ENCODE assay signal across 31 cellular contexts in the genomic region with DNA sequence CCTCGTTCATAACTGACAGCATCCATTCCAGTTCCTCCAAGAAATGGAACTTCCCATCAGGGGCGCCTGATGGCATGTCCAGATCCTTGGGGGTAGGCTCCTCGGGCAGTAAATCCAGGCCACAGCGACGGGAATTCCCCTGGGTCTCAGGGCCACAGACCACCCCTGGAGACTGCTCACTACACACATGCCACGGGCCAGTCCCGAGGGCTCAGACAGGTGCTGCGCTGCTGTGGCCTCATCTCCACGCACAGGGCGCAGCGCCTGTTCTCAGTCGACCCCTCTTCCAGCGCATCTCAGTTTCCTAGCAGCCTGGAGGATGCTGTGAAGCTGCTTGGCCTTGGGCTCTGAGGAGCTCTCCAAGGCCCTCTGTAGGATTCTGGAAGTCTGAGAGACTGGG.
"Had no signal": no experiment of that assay in that cellular context is flagged by ENCODE, and none has a peak within 500 bp of the region (broad histone marks: within the 10 kb centered on the region; RNA-seq: fewer than 3 reads in every experiment).

No MANE protein-coding gene starts in this region.

- H3K27me3 ChIP-seq: ascending aorta, breast epithelium, cardiac muscle cell had no signal

- H3K27ac ChIP-seq: ascending aorta, breast epithelium, cardiac muscle cell, coronary artery, dorsolateral prefrontal cortex had no signal

- H3K4me1 ChIP-seq: ascending aorta, breast epithelium had no signal

- DNase-seq: activated CD4-positive, alpha-beta memory T cell treated with anti-CD3 and anti-CD28 coated beads for 36 hours; activated CD4-positive, alpha-beta T cell treated with anti-CD3 and anti-CD28 coated beads for 36 hours; activated CD4-positive, alpha-beta T cell treated with anti-CD3 and anti-CD28 coated beads, Interleukin-2, amount 10 ng/mL, durations not matched to agents 24 days and 14 days; activated CD4-positive, CD25-positive, alpha-beta regulatory T cell; activated CD4-positive, CD25-positive, alpha-beta regulatory T cell treated with anti-CD3 and anti-CD28 coated beads, Interleukin-2, amount 50 U/mL, for 72 hours; activated CD8-positive, alpha-beta memory T cell treated with anti-CD3 and anti-CD28 coated beads, Interleukin-2, amount 10 ng/mL, durations not matched to agents 7 days and 5 days; activated CD8-positive, alpha-beta memory T cell treated with anti-CD3 and anti-CD28 coated beads, Interleukin-2, amount 50 U/mL, for 4 hours; activated CD8-positive, alpha-beta T cell treated with anti-CD3 and anti-CD28 coated beads, Interleukin-2, amount 10 ng/mL, durations not matched to agents 7 days and 5 days; activated gamma-delta T cell; activated naive CD4-positive, alpha-beta T cell; activated naive CD4-positive, alpha-beta T cell treated with anti-CD3 and anti-CD28 coated beads, Interleukin-2, amount 10 ng/mL, durations not matched to agents 7 days and 5 days; activated naive CD8-positive, alpha-beta T cell treated with anti-CD3 and anti-CD28 coated beads, Interleukin-2, amount 10 ng/mL, durations not matched to agents 7 days and 5 days; activated T-cell treated with anti-CD3 and anti-CD28 coated beads, Interleukin-2, amount 50 U/mL, for 1 hour; activated T-cell treated with anti-CD3 and anti-CD28 coated beads, Interleukin-2, amount 50 U/mL, for 48 hours; central memory CD4-positive, alpha-beta T cell; cerebellar nuclear complex; effector memory CD4-positive, alpha-beta T cell; endodermal cell; foreskin fibroblast; T-helper 2 cell had no signal

- ATAC-seq: activated CD4-positive, alpha-beta T cell treated with anti-CD3 and anti-CD28 coated beads for 36 hours; activated CD8-positive, alpha-beta memory T cell treated with anti-CD3 and anti-CD28 coated beads, Interleukin-2, amount 10 ng/mL, durations not matched to agents 7 days and 5 days; activated CD8-positive, alpha-beta T cell treated with anti-CD3 and anti-CD28 coated beads, Interleukin-2, amount 10 ng/mL, durations not matched to agents 7 days and 5 days; activated naive CD4-positive, alpha-beta T cell treated with anti-CD3 and anti-CD28 coated beads, Interleukin-2, amount 50 U/mL, for 72 hours; esophagus mucosa had no signal

- H3K4me3 ChIP-seq: ascending aorta, breast epithelium, cardiac muscle cell, coronary artery, dorsolateral prefrontal cortex had no signal

- H3K36me3 Mint-ChIP-seq: activated CD4-positive, alpha-beta memory T cell treated with anti-CD3 and anti-CD28 coated beads for 36 hours; activated CD8-positive, alpha-beta memory T cell treated with anti-CD3 and anti-CD28 coated beads, Interleukin-2, amount 10 ng/mL, durations not matched to agents 7 days and 5 days; activated naive CD4-positive, alpha-beta T cell treated with anti-CD3 and anti-CD28 coated beads, Interleukin-2, amount 10 ng/mL, durations not matched to agents 7 days and 5 days; activated naive CD4-positive, alpha-beta T cell treated with anti-CD3 and anti-CD28 coated beads, Interleukin-2, amount 50 U/mL, for 72 hours; activated naive CD8-positive, alpha-beta T cell treated with anti-CD3 and anti-CD28 coated beads, Interleukin-2, amount 10 ng/mL, durations not matched to agents 7 days and 5 days had no signal

- H3K4me3 Mint-ChIP-seq: activated CD4-positive, alpha-beta memory T cell treated with anti-CD3 and anti-CD28 coated beads for 36 hours; activated CD4-positive, alpha-beta T cell treated with anti-CD3 and anti-CD28 coated beads for 36 hours; activated CD4-positive, alpha-beta T cell treated with anti-CD3 and anti-CD28 coated beads, Interleukin-2, amount 10 ng/mL, durations not matched to agents 24 days and 14 days; activated CD8-positive, alpha-beta memory T cell treated with anti-CD3 and anti-CD28 coated beads, Interleukin-2, amount 10 ng/mL, durations not matched to agents 7 days and 5 days; activated CD8-positive, alpha-beta T cell treated with anti-CD3 and anti-CD28 coated beads, Interleukin-2, amount 10 ng/mL, durations not matched to agents 7 days and 5 days; activated naive CD4-positive, alpha-beta T cell treated with anti-CD3 and anti-CD28 coated beads, Interleukin-2, amount 10 ng/mL, durations not matched to agents 7 days and 5 days; activated naive CD8-positive, alpha-beta T cell treated with anti-CD3 and anti-CD28 coated beads, Interleukin-2, amount 10 ng/mL, durations not matched to agents 7 days and 5 days; activated T-helper 1 cell treated with anti-CD3 and anti-CD28 coated beads, Interleukin-12 subunit alpha, Interleukin-12 subunit beta, Interleukin-2, Interleukin-4 antibody, amounts not matched to agents 30 ng/mL and 10 ng/mL and 1 ng/mL, durations not matched to agents 14 hours and 24 hours and 36 hours; brain; dendritic cell treated with granulocyte-macrophage colony-stimulating factor and Interleukin-4, amounts not matched to agents 40 ng/mL and 50 ng/mL, for 4 days; endodermal cell had no signal

- H3K36me3 ChIP-seq: breast epithelium, cardiac muscle cell had no signal

- H3K4me1 Mint-ChIP-seq: activated CD4-positive, alpha-beta T cell treated with anti-CD3 and anti-CD28 coated beads, Interleukin-2, amount 10 ng/mL, durations not matched to agents 24 days and 14 days; activated CD8-positive, alpha-beta memory T cell treated with anti-CD3 and anti-CD28 coated beads, Interleukin-2, amount 10 ng/mL, durations not matched to agents 7 days and 5 days; activated naive CD4-positive, alpha-beta T cell treated with anti-CD3 and anti-CD28 coated beads, Interleukin-2, amount 10 ng/mL, durations not matched to agents 7 days and 5 days; activated naive CD8-positive, alpha-beta T cell treated with anti-CD3 and anti-CD28 coated beads, Interleukin-2, amount 10 ng/mL, durations not matched to agents 7 days and 5 days had no signal

- H3K9me3 ChIP-seq: ascending aorta, breast epithelium had no signal

- H3K27me3 Mint-ChIP-seq: activated CD4-positive, alpha-beta memory T cell treated with anti-CD3 and anti-CD28 coated beads for 36 hours; activated CD4-positive, alpha-beta T cell treated with anti-CD3 and anti-CD28 coated beads for 36 hours; activated CD4-positive, alpha-beta T cell treated with anti-CD3 and anti-CD28 coated beads, Interleukin-2, amount 10 ng/mL, durations not matched to agents 24 days and 14 days; activated CD8-positive, alpha-beta memory T cell treated with anti-CD3 and anti-CD28 coated beads, Interleukin-2, amount 10 ng/mL, durations not matched to agents 7 days and 5 days; activated naive CD4-positive, alpha-beta T cell treated with anti-CD3 and anti-CD28 coated beads, Interleukin-2, amount 10 ng/mL, durations not matched to agents 7 days and 5 days; activated naive CD8-positive, alpha-beta T cell treated with anti-CD3 and anti-CD28 coated beads, Interleukin-2, amount 10 ng/mL, durations not matched to agents 7 days and 5 days had no signal

- H3K9me3 Mint-ChIP-seq: activated CD4-positive, alpha-beta memory T cell treated with anti-CD3 and anti-CD28 coated beads for 36 hours; activated CD4-positive, alpha-beta T cell treated with anti-CD3 and anti-CD28 coated beads, Interleukin-2, amount 10 ng/mL, durations not matched to agents 24 days and 14 days; activated naive CD4-positive, alpha-beta T cell treated with anti-CD3 and anti-CD28 coated beads, Interleukin-2, amount 10 ng/mL, durations not matched to agents 7 days and 5 days; activated naive CD4-positive, alpha-beta T cell treated with anti-CD3 and anti-CD28 coated beads, Interleukin-2, amount 50 U/mL, for 72 hours; activated naive CD8-positive, alpha-beta T cell treated with anti-CD3 and anti-CD28 coated beads, Interleukin-2, amount 10 ng/mL, durations not matched to agents 7 days and 5 days; activated T-helper 1 cell treated with anti-CD3 and anti-CD28 coated beads, Interleukin-12 subunit alpha, Interleukin-12 subunit beta, Interleukin-2, Interleukin-4 antibody, amounts not matched to agents 30 ng/mL and 10 ng/mL and 1 ng/mL, durations not matched to agents 14 hours and 24 hours and 36 hours; activated T-helper 2 cell treated with anti-CD3 and anti-CD28 coated beads, Interferon-gamma antibody, Interleukin-2, Interleukin-4, amounts not matched to agents 10 μg/mL and 5 μg/mL and 100 μg/mL, durations not matched to agents 14 hours and 24 hours and 36 hours; dendritic cell treated with granulocyte-macrophage colony-stimulating factor and Interleukin-4, amounts not matched to agents 40 ng/mL and 50 ng/mL, for 4 days; endodermal cell had no signal

- H3K27ac Mint-ChIP-seq: activated CD4-positive, alpha-beta memory T cell treated with anti-CD3 and anti-CD28 coated beads for 36 hours; activated CD4-positive, alpha-beta T cell treated with anti-CD3 and anti-CD28 coated beads for 36 hours; activated CD4-positive, alpha-beta T cell treated with anti-CD3 and anti-CD28 coated beads, Interleukin-2, amount 10 ng/mL, durations not matched to agents 24 days and 14 days; activated CD8-positive, alpha-beta memory T cell treated with anti-CD3 and anti-CD28 coated beads, Interleukin-2, amount 10 ng/mL, durations not matched to agents 7 days and 5 days; activated CD8-positive, alpha-beta T cell treated with anti-CD3 and anti-CD28 coated beads, Interleukin-2, amount 10 ng/mL, durations not matched to agents 7 days and 5 days; activated naive CD4-positive, alpha-beta T cell treated with anti-CD3 and anti-CD28 coated beads, Interleukin-2, amount 10 ng/mL, durations not matched to agents 7 days and 5 days; activated naive CD8-positive, alpha-beta T cell treated with anti-CD3 and anti-CD28 coated beads, Interleukin-2, amount 10 ng/mL, durations not matched to agents 7 days and 5 days; activated T-helper 1 cell treated with anti-CD3 and anti-CD28 coated beads, Interleukin-12 subunit alpha, Interleukin-12 subunit beta, Interleukin-2, Interleukin-4 antibody, amounts not matched to agents 30 ng/mL and 10 ng/mL and 1 ng/mL, durations not matched to agents 14 hours and 24 hours and 36 hours; activated T-helper 2 cell treated with anti-CD3 and anti-CD28 coated beads, Interferon-gamma antibody, Interleukin-2, Interleukin-4, amounts not matched to agents 10 μg/mL and 5 μg/mL and 100 μg/mL, durations not matched to agents 14 hours and 24 hours and 36 hours; brain; dendritic cell treated with granulocyte-macrophage colony-stimulating factor and Interleukin-4, amounts not matched to agents 40 ng/mL and 50 ng/mL, for 4 days; endodermal cell had no signal
